In genomic region chr7:100158229-100159098, GRCh38 we compare ENCODE assay signal across 1 cellular context.
A peak's percentile ranks its signal among the peaks of the same experiment; 100 is the strongest.
TF ChIP-seq lines count a peak whose summit lies in the region.

TSS of gene TRAPPC14 (minus strand) at chr7:100158723. CDS start at chr7:100158499, 224 bp downstream.

TF ChIP-seq in WTC11, 78 proteins besides CTCF, POLR2A, EP300 and RAD21 (continued from another document):
- TF ChIP-seq, protein P1, sequence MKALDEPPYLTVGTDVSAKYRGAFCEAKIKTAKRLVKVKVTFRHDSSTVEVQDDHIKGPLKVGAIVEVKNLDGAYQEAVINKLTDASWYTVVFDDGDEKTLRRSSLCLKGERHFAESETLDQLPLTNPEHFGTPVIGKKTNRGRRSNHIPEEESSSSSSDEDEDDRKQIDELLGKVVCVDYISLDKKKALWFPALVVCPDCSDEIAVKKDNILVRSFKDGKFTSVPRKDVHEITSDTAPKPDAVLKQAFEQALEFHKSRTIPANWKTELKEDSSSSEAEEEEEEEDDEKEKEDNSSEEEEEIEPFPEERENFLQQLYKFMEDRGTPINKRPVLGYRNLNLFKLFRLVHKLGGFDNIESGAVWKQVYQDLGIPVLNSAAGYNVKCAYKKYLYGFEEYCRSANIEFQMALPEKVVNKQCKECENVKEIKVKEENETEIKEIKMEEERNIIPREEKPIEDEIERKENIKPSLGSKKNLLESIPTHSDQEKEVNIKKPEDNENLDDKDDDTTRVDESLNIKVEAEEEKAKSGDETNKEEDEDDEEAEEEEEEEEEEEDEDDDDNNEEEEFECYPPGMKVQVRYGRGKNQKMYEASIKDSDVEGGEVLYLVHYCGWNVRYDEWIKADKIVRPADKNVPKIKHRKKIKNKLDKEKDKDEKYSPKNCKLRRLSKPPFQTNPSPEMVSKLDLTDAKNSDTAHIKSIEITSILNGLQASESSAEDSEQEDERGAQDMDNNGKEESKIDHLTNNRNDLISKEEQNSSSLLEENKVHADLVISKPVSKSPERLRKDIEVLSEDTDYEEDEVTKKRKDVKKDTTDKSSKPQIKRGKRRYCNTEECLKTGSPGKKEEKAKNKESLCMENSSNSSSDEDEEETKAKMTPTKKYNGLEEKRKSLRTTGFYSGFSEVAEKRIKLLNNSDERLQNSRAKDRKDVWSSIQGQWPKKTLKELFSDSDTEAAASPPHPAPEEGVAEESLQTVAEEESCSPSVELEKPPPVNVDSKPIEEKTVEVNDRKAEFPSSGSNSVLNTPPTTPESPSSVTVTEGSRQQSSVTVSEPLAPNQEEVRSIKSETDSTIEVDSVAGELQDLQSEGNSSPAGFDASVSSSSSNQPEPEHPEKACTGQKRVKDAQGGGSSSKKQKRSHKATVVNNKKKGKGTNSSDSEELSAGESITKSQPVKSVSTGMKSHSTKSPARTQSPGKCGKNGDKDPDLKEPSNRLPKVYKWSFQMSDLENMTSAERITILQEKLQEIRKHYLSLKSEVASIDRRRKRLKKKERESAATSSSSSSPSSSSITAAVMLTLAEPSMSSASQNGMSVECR (CRISPR knock-in tag; IDR thresholded peaks at IDR 0.05; ENCODE audit: borderline replicate concordance): peak; percentile 69; the same call in 1 of the 2 replicates
- TF ChIP-seq ETV6 (CRISPR knock-in tag; IDR thresholded peaks at IDR 0.05) (0 out of 2 replicates have a peak, but pooled peaks have one; percentile 14), ZNF232 (CRISPR knock-in tag; IDR thresholded peaks at IDR 0.05) (no peak), ATF1 (CRISPR knock-in tag; IDR thresholded peaks at IDR 0.05) (no peak), SMAD3 (CRISPR knock-in tag; IDR thresholded peaks at IDR 0.05; ENCODE audit: borderline replicate concordance) (no peak), STAT6 (CRISPR knock-in tag; conservative IDR thresholded peaks at IDR 0.05; ENCODE audit: low read depth) (no peak), HMGA2 (CRISPR knock-in tag; IDR thresholded peaks at IDR 0.05) (no peak), FOXP4 (CRISPR knock-in tag; IDR thresholded peaks at IDR 0.05) (peak; percentile 68; the same call in 1 of the 2 replicates), NFE2L1 (CRISPR knock-in tag; IDR thresholded peaks at IDR 0.05) (no peak), PRDM15 (CRISPR knock-in tag; IDR thresholded peaks at IDR 0.05) (no peak)
- TF ChIP-seq, protein P2, sequence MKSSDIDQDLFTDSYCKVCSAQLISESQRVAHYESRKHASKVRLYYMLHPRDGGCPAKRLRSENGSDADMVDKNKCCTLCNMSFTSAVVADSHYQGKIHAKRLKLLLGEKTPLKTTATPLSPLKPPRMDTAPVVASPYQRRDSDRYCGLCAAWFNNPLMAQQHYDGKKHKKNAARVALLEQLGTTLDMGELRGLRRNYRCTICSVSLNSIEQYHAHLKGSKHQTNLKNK (CRISPR knock-in tag; IDR thresholded peaks at IDR 0.05): no peak
TF ChIP-seq in WTC11: peak in this region for 16.
